Comparison of ENCODE assay signal across 1 cellular context in the genomic region with DNA sequence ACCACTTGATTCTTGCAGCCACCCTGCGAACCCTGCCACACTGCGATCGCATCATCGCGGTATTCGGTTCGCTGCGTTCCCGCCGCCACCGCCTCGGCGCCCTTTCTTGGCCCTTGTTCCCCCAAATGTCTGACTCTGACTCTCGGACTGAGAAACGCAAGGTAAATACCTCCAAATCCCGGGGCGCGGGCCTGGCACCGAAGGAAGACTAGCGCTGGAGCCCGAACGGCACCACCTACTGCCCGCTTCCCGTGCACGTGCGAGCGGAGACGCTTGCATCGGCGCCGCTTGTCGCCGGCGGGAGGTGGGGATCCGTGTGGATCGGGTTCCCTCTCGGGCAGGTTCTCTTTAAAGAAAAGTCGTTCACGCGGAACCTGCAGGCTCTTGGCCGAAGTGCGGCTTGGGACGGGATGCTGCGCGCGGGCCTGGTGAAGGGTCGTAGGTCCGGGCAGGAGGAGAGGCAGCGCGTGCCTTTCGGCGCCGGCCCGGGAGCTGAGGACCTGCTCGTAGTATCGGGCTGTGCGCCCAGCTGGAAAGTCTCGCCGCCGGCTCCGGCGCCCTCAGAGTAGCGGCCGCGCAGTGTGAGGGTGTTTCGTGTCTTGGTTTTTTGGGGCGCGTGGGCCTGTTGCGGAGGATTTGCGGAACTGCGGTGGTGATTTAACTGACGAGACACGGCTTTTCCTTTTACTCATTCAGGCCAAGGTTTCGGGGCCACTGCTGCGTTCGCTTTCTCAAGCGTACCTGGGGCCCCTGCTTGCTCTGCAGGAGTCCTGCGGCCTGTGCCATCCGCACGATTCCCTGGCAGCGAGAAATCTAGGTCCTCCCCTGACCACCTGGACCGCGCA.
A peak's percentile ranks its signal among the peaks of the same experiment; 100 is the strongest.
TF ChIP-seq lines count a peak whose summit lies in the region.

No MANE protein-coding gene starts in this region.

TF ChIP-seq in HepG2, 621 proteins besides CTCF, POLR2A, EP300 and RAD21 (continued from another document and continues in another):
- TF ChIP-seq SALL2 (CRISPR knock-in tag; IDR thresholded peaks at IDR 0.05) = 0 out of 2 replicates have a peak, but pooled peaks have one; percentile 8
- TF ChIP-seq RBM22 (optimal IDR thresholded peaks at IDR 0.05; ENCODE audit: low read length) = no peak
- TF ChIP-seq ZNF776 (CRISPR knock-in tag; IDR thresholded peaks at IDR 0.05) = no peak
- TF ChIP-seq GABPB1 (CRISPR knock-in tag; IDR thresholded peaks at IDR 0.05) = peak; percentile 37; the same call in 1 of the 2 replicates
- TF ChIP-seq, protein P1, sequence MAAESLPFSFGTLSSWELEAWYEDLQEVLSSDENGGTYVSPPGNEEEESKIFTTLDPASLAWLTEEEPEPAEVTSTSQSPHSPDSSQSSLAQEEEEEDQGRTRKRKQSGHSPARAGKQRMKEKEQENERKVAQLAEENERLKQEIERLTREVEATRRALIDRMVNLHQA (CRISPR knock-in tag; IDR thresholded peaks at IDR 0.05) = no peak
- TF ChIP-seq, protein P2, sequence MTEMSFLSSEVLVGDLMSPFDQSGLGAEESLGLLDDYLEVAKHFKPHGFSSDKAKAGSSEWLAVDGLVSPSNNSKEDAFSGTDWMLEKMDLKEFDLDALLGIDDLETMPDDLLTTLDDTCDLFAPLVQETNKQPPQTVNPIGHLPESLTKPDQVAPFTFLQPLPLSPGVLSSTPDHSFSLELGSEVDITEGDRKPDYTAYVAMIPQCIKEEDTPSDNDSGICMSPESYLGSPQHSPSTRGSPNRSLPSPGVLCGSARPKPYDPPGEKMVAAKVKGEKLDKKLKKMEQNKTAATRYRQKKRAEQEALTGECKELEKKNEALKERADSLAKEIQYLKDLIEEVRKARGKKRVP (CRISPR knock-in tag; IDR thresholded peaks at IDR 0.05) = 0 out of 4 replicates have a peak, but pooled peaks of 1 of the 2 experiments have one; percentile 38
- TF ChIP-seq, protein P3, sequence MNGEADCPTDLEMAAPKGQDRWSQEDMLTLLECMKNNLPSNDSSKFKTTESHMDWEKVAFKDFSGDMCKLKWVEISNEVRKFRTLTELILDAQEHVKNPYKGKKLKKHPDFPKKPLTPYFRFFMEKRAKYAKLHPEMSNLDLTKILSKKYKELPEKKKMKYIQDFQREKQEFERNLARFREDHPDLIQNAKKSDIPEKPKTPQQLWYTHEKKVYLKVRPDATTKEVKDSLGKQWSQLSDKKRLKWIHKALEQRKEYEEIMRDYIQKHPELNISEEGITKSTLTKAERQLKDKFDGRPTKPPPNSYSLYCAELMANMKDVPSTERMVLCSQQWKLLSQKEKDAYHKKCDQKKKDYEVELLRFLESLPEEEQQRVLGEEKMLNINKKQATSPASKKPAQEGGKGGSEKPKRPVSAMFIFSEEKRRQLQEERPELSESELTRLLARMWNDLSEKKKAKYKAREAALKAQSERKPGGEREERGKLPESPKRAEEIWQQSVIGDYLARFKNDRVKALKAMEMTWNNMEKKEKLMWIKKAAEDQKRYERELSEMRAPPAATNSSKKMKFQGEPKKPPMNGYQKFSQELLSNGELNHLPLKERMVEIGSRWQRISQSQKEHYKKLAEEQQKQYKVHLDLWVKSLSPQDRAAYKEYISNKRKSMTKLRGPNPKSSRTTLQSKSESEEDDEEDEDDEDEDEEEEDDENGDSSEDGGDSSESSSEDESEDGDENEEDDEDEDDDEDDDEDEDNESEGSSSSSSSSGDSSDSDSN (CRISPR knock-in tag; IDR thresholded peaks at IDR 0.05) = peak; percentile 47
- TF ChIP-seq, protein P4, sequence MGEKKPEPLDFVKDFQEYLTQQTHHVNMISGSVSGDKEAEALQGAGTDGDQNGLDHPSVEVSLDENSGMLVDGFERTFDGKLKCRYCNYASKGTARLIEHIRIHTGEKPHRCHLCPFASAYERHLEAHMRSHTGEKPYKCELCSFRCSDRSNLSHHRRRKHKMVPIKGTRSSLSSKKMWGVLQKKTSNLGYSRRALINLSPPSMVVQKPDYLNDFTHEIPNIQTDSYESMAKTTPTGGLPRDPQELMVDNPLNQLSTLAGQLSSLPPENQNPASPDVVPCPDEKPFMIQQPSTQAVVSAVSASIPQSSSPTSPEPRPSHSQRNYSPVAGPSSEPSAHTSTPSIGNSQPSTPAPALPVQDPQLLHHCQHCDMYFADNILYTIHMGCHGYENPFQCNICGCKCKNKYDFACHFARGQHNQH (CRISPR knock-in tag; IDR thresholded peaks at IDR 0.05) = 0 out of 2 replicates have a peak, but pooled peaks have one; percentile 25
- no peak for TF ChIP-seq ZNF431 (CRISPR knock-in tag; IDR thresholded peaks at IDR 0.05; ENCODE audit: borderline replicate concordance, low read depth)
- peak; percentile 6; the same call in 1 of the 2 replicates for TF ChIP-seq SPEN (CRISPR knock-in tag; IDR thresholded peaks at IDR 0.05; ENCODE audit: low read depth)
- TF ChIP-seq, protein P5, sequence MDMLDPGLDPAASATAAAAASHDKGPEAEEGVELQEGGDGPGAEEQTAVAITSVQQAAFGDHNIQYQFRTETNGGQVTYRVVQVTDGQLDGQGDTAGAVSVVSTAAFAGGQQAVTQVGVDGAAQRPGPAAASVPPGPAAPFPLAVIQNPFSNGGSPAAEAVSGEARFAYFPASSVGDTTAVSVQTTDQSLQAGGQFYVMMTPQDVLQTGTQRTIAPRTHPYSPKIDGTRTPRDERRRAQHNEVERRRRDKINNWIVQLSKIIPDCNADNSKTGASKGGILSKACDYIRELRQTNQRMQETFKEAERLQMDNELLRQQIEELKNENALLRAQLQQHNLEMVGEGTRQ (IDR thresholded peaks at IDR 0.05; ENCODE audit: low read depth, low read length) = no peak
- TF ChIP-seq, protein P5 (CRISPR knock-in tag; IDR thresholded peaks at IDR 0.05; ENCODE audit: borderline replicate concordance) = 0 out of 2 replicates have a peak, but pooled peaks have one; percentile 18
- TF ChIP-seq MATR3 (CRISPR knock-in tag; IDR thresholded peaks at IDR 0.05) = no peak
- TF ChIP-seq ZNF670 (CRISPR knock-in tag; IDR thresholded peaks at IDR 0.05; ENCODE audit: borderline replicate concordance) = 0 out of 2 replicates have a peak, but pooled peaks have one; percentile 5
- TF ChIP-seq POGZ (CRISPR knock-in tag; IDR thresholded peaks at IDR 0.05) = no peak
- no peak for TF ChIP-seq ZNF615 (CRISPR knock-in tag; IDR thresholded peaks at IDR 0.05; ENCODE audit: borderline replicate concordance)
- no peak for TF ChIP-seq KDM5B (CRISPR knock-in tag; IDR thresholded peaks at IDR 0.05; ENCODE audit: borderline replicate concordance)
- TF ChIP-seq TOPORS (CRISPR knock-in tag; IDR thresholded peaks at IDR 0.05) = peak; percentile 45; the same call in 1 of the 2 replicates
- TF ChIP-seq ZNF570 (CRISPR knock-in tag; IDR thresholded peaks at IDR 0.05; ENCODE audit: borderline replicate concordance) = 0 out of 2 replicates have a peak, but pooled peaks have one; percentile 14
- TF ChIP-seq TGIF2 (CRISPR knock-in tag; IDR thresholded peaks at IDR 0.05) = 0 out of 2 replicates have a peak, but pooled peaks have one; percentile 9
- 0 out of 2 replicates have a peak, but pooled peaks have one; percentile 63 for TF ChIP-seq ELF4 (CRISPR knock-in tag; IDR thresholded peaks at IDR 0.05; ENCODE audit: borderline replicate concordance)
- TF ChIP-seq, protein P6, sequence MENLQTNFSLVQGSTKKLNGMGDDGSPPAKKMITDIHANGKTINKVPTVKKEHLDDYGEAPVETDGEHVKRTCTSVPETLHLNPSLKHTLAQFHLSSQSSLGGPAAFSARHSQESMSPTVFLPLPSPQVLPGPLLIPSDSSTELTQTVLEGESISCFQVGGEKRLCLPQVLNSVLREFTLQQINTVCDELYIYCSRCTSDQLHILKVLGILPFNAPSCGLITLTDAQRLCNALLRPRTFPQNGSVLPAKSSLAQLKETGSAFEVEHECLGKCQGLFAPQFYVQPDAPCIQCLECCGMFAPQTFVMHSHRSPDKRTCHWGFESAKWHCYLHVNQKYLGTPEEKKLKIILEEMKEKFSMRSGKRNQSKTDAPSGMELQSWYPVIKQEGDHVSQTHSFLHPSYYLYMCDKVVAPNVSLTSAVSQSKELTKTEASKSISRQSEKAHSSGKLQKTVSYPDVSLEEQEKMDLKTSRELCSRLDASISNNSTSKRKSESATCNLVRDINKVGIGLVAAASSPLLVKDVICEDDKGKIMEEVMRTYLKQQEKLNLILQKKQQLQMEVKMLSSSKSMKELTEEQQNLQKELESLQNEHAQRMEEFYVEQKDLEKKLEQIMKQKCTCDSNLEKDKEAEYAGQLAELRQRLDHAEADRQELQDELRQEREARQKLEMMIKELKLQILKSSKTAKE (CRISPR knock-in tag; IDR thresholded peaks at IDR 0.05; ENCODE audit: borderline replicate concordance) = peak; percentile 55; the same call in 1 of the 2 replicates
- no peak; the same call in 1 of the 2 replicates for TF ChIP-seq ZNF350 (CRISPR knock-in tag; IDR thresholded peaks at IDR 0.05; ENCODE audit: borderline replicate concordance, low read depth)
- TF ChIP-seq, protein P7, sequence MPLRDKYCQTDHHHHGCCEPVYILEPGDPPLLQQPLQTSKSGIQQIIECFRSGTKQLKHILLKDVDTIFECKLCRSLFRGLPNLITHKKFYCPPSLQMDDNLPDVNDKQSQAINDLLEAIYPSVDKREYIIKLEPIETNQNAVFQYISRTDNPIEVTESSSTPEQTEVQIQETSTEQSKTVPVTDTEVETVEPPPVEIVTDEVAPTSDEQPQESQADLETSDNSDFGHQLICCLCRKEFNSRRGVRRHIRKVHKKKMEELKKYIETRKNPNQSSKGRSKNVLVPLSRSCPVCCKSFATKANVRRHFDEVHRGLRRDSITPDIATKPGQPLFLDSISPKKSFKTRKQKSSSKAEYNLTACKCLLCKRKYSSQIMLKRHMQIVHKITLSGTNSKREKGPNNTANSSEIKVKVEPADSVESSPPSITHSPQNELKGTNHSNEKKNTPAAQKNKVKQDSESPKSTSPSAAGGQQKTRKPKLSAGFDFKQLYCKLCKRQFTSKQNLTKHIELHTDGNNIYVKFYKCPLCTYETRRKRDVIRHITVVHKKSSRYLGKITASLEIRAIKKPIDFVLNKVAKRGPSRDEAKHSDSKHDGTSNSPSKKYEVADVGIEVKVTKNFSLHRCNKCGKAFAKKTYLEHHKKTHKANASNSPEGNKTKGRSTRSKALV (CRISPR knock-in tag; IDR thresholded peaks at IDR 0.05) = peak; percentile 30; the same call in 1 of the 2 replicates
- TF ChIP-seq MIER3 (CRISPR knock-in tag; IDR thresholded peaks at IDR 0.05; ENCODE audit: borderline replicate concordance) = no peak; the same call in 1 of the 2 replicates
- TF ChIP-seq, protein P8, sequence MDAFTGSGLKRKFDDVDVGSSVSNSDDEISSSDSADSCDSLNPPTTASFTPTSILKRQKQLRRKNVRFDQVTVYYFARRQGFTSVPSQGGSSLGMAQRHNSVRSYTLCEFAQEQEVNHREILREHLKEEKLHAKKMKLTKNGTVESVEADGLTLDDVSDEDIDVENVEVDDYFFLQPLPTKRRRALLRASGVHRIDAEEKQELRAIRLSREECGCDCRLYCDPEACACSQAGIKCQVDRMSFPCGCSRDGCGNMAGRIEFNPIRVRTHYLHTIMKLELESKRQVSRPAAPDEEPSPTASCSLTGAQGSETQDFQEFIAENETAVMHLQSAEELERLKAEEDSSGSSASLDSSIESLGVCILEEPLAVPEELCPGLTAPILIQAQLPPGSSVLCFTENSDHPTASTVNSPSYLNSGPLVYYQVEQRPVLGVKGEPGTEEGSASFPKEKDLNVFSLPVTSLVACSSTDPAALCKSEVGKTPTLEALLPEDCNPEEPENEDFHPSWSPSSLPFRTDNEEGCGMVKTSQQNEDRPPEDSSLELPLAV (CRISPR knock-in tag; conservative IDR thresholded peaks at IDR 0.05; ENCODE audit: low read depth) = no peak
- TF ChIP-seq, protein P9, sequence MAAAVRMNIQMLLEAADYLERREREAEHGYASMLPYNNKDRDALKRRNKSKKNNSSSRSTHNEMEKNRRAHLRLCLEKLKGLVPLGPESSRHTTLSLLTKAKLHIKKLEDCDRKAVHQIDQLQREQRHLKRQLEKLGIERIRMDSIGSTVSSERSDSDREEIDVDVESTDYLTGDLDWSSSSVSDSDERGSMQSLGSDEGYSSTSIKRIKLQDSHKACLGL (CRISPR knock-in tag; IDR thresholded peaks at IDR 0.05) = peak; percentile 49; the same call in 1 of the 2 replicates
- 0 out of 2 replicates have a peak, but pooled peaks have one; percentile 23 for TF ChIP-seq ZBTB8A (CRISPR knock-in tag; IDR thresholded peaks at IDR 0.05; ENCODE audit: borderline replicate concordance, low read depth)
- peak; percentile 14 for TF ChIP-seq AGO2 (optimal IDR thresholded peaks at IDR 0.05; ENCODE audit: low read depth, low read length)
- TF ChIP-seq ZNF747 (CRISPR knock-in tag; IDR thresholded peaks at IDR 0.05; ENCODE audit: borderline replicate concordance) = 0 out of 2 replicates have a peak, but pooled peaks have one; percentile 16
- TF ChIP-seq, protein P10, sequence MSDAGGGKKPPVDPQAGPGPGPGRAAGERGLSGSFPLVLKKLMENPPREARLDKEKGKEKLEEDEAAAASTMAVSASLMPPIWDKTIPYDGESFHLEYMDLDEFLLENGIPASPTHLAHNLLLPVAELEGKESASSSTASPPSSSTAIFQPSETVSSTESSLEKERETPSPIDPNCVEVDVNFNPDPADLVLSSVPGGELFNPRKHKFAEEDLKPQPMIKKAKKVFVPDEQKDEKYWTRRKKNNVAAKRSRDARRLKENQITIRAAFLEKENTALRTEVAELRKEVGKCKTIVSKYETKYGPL (CRISPR knock-in tag; IDR thresholded peaks at IDR 0.05) = 0 out of 2 replicates have a peak, but pooled peaks have one; percentile 51
- TF ChIP-seq, protein P11, sequence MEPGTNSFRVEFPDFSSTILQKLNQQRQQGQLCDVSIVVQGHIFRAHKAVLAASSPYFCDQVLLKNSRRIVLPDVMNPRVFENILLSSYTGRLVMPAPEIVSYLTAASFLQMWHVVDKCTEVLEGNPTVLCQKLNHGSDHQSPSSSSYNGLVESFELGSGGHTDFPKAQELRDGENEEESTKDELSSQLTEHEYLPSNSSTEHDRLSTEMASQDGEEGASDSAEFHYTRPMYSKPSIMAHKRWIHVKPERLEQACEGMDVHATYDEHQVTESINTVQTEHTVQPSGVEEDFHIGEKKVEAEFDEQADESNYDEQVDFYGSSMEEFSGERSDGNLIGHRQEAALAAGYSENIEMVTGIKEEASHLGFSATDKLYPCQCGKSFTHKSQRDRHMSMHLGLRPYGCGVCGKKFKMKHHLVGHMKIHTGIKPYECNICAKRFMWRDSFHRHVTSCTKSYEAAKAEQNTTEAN (CRISPR knock-in tag; conservative IDR thresholded peaks at IDR 0.05) = 0 out of 2 replicates have a peak, but pooled peaks have one; percentile 2
